1 cellular context compared by ENCODE assay signal in the genomic region with DNA sequence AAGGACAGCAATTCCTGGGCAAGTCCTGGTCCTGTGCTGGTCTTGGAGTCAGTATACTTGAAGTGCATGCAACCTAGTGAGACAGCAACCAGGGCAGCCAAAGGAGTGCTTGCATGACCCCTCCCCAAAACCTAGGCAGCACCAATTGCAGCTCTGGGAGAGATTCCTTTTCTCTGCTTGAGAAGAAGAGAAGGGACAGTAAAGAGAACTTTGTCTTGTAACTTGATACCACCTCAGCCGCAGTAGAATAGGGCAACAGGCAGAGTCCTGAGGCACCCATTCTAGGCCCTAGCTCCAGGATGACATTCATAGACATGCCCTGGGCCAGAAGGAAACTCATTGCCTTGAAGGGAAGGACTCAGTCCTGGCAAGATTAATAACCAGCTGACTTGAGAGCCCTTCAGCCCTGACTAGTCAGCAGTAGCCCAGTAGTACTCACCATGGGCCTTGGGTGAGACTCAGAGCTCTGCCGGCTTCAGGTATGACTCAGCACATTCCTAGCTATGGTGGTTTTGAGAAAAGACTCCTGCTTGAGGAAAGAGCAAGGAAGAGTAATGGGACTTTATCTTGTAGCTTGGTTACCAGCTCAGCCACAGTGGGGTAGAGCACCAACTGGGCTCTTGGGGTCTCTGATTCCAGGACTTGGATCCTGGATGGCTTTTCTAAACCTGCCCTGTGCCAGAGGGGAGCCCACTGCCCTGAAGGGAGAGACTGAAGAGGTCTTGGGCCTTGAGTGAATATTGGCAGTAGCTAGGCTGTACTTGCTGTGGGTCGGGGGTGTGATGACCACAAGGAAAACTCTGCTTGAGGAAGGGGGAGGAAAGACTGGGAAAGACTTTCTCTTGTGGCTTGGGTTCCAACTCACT.
A peak's percentile ranks its signal among the peaks of the same experiment; 100 is the strongest.
TF ChIP-seq lines count a peak whose summit lies in the region.

No MANE protein-coding gene starts in this region.

TF ChIP-seq in K562, 482 proteins besides CTCF, POLR2A, EP300 and RAD21 (continued from another document and continues in another):
- TF ChIP-seq, protein P1, sequence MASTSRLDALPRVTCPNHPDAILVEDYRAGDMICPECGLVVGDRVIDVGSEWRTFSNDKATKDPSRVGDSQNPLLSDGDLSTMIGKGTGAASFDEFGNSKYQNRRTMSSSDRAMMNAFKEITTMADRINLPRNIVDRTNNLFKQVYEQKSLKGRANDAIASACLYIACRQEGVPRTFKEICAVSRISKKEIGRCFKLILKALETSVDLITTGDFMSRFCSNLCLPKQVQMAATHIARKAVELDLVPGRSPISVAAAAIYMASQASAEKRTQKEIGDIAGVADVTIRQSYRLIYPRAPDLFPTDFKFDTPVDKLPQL (IDR thresholded peaks at IDR 0.05; ENCODE audit: extremely low read depth, insufficient read length): no peak
- TF ChIP-seq ZNF134 (CRISPR knock-in tag; conservative IDR thresholded peaks at IDR 0.05) (no peak), SMAD4 (CRISPR knock-in tag; conservative IDR thresholded peaks at IDR 0.05) (peak; percentile 36; the same call in 1 of the 2 replicates), E2F3 (CRISPR knock-in tag; IDR thresholded peaks at IDR 0.05) (no peak), NR4A1 (CRISPR knock-in tag; IDR thresholded peaks at IDR 0.05) (0 out of 2 replicates have a peak, but pooled peaks have one; percentile 29), NR4A1 (tag; IDR thresholded peaks at IDR 0.05) (no peak; the same call in 1 of the 2 replicates), ZNF75A (CRISPR knock-in tag; IDR thresholded peaks at IDR 0.05) (no peak), L3MBTL2 (IDR thresholded peaks at IDR 0.05) (peak; percentile 66), GTF2A2 (tag; IDR thresholded peaks at IDR 0.05) (no peak), TCF7 (IDR thresholded peaks at IDR 0.05; ENCODE audit: borderline replicate concordance) (no peak), ZNF785 (CRISPR knock-in tag; IDR thresholded peaks at IDR 0.05) (no peak), JUND (IDR thresholded peaks at IDR 0.05; ENCODE audit: borderline replicate concordance, low read depth, low read length) (peak; percentile 79; the same call in 1 of the 2 replicates), JUND (tag; IDR thresholded peaks at IDR 0.05; ENCODE audit: borderline replicate concordance, low read depth, low read length) (peak; percentile 77; the same call in 2 of the 3 replicates), SREBF1 (IDR thresholded peaks at IDR 0.05; ENCODE audit: borderline replicate concordance, low read depth, low read length) (no peak), ZNF830 (CRISPR knock-in tag; IDR thresholded peaks at IDR 0.05) (no peak), HDGF (IDR thresholded peaks at IDR 0.05) (no peak)
- TF ChIP-seq, protein P2, sequence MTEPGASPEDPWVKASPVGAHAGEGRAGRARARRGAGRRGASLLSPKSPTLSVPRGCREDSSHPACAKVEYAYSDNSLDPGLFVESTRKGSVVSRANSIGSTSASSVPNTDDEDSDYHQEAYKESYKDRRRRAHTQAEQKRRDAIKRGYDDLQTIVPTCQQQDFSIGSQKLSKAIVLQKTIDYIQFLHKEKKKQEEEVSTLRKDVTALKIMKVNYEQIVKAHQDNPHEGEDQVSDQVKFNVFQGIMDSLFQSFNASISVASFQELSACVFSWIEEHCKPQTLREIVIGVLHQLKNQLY (CRISPR knock-in tag; conservative IDR thresholded peaks at IDR 0.05): no peak
- TF ChIP-seq, protein P3, sequence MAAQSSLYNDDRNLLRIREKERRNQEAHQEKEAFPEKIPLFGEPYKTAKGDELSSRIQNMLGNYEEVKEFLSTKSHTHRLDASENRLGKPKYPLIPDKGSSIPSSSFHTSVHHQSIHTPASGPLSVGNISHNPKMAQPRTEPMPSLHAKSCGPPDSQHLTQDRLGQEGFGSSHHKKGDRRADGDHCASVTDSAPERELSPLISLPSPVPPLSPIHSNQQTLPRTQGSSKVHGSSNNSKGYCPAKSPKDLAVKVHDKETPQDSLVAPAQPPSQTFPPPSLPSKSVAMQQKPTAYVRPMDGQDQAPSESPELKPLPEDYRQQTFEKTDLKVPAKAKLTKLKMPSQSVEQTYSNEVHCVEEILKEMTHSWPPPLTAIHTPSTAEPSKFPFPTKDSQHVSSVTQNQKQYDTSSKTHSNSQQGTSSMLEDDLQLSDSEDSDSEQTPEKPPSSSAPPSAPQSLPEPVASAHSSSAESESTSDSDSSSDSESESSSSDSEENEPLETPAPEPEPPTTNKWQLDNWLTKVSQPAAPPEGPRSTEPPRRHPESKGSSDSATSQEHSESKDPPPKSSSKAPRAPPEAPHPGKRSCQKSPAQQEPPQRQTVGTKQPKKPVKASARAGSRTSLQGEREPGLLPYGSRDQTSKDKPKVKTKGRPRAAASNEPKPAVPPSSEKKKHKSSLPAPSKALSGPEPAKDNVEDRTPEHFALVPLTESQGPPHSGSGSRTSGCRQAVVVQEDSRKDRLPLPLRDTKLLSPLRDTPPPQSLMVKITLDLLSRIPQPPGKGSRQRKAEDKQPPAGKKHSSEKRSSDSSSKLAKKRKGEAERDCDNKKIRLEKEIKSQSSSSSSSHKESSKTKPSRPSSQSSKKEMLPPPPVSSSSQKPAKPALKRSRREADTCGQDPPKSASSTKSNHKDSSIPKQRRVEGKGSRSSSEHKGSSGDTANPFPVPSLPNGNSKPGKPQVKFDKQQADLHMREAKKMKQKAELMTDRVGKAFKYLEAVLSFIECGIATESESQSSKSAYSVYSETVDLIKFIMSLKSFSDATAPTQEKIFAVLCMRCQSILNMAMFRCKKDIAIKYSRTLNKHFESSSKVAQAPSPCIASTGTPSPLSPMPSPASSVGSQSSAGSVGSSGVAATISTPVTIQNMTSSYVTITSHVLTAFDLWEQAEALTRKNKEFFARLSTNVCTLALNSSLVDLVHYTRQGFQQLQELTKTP (IDR thresholded peaks at IDR 0.05; ENCODE audit: low read depth in 1 of 2, partially characterized antibody in 2 of 2): peak; percentile 11 to 68
- TF ChIP-seq, protein P4, sequence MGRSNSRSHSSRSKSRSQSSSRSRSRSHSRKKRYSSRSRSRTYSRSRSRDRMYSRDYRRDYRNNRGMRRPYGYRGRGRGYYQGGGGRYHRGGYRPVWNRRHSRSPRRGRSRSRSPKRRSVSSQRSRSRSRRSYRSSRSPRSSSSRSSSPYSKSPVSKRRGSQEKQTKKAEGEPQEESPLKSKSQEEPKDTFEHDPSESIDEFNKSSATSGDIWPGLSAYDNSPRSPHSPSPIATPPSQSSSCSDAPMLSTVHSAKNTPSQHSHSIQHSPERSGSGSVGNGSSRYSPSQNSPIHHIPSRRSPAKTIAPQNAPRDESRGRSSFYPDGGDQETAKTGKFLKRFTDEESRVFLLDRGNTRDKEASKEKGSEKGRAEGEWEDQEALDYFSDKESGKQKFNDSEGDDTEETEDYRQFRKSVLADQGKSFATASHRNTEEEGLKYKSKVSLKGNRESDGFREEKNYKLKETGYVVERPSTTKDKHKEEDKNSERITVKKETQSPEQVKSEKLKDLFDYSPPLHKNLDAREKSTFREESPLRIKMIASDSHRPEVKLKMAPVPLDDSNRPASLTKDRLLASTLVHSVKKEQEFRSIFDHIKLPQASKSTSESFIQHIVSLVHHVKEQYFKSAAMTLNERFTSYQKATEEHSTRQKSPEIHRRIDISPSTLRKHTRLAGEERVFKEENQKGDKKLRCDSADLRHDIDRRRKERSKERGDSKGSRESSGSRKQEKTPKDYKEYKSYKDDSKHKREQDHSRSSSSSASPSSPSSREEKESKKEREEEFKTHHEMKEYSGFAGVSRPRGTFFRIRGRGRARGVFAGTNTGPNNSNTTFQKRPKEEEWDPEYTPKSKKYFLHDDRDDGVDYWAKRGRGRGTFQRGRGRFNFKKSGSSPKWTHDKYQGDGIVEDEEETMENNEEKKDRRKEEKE (IDR thresholded peaks at IDR 0.05; ENCODE audit: borderline replicate concordance in 1 of 2, control insufficient read depth in 1 of 2, low read depth in 2 of 2, low read length in 1 of 2): no peak
- TF ChIP-seq, protein P5, sequence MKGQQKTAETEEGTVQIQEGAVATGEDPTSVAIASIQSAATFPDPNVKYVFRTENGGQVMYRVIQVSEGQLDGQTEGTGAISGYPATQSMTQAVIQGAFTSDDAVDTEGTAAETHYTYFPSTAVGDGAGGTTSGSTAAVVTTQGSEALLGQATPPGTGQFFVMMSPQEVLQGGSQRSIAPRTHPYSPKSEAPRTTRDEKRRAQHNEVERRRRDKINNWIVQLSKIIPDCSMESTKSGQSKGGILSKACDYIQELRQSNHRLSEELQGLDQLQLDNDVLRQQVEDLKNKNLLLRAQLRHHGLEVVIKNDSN (CRISPR knock-in tag; IDR thresholded peaks at IDR 0.05): no peak
- TF ChIP-seq, protein P6, sequence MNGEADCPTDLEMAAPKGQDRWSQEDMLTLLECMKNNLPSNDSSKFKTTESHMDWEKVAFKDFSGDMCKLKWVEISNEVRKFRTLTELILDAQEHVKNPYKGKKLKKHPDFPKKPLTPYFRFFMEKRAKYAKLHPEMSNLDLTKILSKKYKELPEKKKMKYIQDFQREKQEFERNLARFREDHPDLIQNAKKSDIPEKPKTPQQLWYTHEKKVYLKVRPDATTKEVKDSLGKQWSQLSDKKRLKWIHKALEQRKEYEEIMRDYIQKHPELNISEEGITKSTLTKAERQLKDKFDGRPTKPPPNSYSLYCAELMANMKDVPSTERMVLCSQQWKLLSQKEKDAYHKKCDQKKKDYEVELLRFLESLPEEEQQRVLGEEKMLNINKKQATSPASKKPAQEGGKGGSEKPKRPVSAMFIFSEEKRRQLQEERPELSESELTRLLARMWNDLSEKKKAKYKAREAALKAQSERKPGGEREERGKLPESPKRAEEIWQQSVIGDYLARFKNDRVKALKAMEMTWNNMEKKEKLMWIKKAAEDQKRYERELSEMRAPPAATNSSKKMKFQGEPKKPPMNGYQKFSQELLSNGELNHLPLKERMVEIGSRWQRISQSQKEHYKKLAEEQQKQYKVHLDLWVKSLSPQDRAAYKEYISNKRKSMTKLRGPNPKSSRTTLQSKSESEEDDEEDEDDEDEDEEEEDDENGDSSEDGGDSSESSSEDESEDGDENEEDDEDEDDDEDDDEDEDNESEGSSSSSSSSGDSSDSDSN (IDR thresholded peaks at IDR 0.05; ENCODE audit: borderline replicate concordance in 1 of 2, low read depth in 2 of 2, low read length in 2 of 2): no peak
- TF ChIP-seq, protein P7, sequence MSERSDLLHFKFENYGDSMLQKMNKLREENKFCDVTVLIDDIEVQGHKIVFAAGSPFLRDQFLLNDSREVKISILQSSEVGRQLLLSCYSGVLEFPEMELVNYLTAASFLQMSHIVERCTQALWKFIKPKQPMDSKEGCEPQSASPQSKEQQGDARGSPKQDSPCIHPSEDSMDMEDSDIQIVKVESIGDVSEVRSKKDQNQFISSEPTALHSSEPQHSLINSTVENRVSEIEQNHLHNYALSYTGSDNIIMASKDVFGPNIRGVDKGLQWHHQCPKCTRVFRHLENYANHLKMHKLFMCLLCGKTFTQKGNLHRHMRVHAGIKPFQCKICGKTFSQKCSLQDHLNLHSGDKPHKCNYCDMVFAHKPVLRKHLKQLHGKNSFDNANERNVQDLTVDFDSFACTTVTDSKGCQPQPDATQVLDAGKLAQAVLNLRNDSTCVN (CRISPR knock-in tag; IDR thresholded peaks at IDR 0.05): no peak
- TF ChIP-seq, protein P8, sequence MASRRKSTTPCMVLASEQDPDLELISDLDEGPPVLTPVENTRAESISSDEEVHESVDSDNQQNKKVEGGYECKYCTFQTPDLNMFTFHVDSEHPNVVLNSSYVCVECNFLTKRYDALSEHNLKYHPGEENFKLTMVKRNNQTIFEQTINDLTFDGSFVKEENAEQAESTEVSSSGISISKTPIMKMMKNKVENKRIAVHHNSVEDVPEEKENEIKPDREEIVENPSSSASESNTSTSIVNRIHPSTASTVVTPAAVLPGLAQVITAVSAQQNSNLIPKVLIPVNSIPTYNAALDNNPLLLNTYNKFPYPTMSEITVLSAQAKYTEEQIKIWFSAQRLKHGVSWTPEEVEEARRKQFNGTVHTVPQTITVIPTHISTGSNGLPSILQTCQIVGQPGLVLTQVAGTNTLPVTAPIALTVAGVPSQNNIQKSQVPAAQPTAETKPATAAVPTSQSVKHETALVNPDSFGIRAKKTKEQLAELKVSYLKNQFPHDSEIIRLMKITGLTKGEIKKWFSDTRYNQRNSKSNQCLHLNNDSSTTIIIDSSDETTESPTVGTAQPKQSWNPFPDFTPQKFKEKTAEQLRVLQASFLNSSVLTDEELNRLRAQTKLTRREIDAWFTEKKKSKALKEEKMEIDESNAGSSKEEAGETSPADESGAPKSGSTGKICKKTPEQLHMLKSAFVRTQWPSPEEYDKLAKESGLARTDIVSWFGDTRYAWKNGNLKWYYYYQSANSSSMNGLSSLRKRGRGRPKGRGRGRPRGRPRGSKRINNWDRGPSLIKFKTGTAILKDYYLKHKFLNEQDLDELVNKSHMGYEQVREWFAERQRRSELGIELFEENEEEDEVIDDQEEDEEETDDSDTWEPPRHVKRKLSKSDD (conservative IDR thresholded peaks at IDR 0.05; ENCODE audit: low read length): no peak
- TF ChIP-seq, protein P9, sequence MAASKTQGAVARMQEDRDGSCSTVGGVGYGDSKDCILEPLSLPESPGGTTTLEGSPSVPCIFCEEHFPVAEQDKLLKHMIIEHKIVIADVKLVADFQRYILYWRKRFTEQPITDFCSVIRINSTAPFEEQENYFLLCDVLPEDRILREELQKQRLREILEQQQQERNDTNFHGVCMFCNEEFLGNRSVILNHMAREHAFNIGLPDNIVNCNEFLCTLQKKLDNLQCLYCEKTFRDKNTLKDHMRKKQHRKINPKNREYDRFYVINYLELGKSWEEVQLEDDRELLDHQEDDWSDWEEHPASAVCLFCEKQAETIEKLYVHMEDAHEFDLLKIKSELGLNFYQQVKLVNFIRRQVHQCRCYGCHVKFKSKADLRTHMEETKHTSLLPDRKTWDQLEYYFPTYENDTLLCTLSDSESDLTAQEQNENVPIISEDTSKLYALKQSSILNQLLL (CRISPR knock-in tag; IDR thresholded peaks at IDR 0.05; ENCODE audit: borderline replicate concordance): no peak
- TF ChIP-seq, protein P10, sequence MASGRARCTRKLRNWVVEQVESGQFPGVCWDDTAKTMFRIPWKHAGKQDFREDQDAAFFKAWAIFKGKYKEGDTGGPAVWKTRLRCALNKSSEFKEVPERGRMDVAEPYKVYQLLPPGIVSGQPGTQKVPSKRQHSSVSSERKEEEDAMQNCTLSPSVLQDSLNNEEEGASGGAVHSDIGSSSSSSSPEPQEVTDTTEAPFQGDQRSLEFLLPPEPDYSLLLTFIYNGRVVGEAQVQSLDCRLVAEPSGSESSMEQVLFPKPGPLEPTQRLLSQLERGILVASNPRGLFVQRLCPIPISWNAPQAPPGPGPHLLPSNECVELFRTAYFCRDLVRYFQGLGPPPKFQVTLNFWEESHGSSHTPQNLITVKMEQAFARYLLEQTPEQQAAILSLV (tag; IDR thresholded peaks at IDR 0.05): no peak
- TF ChIP-seq, protein P11, sequence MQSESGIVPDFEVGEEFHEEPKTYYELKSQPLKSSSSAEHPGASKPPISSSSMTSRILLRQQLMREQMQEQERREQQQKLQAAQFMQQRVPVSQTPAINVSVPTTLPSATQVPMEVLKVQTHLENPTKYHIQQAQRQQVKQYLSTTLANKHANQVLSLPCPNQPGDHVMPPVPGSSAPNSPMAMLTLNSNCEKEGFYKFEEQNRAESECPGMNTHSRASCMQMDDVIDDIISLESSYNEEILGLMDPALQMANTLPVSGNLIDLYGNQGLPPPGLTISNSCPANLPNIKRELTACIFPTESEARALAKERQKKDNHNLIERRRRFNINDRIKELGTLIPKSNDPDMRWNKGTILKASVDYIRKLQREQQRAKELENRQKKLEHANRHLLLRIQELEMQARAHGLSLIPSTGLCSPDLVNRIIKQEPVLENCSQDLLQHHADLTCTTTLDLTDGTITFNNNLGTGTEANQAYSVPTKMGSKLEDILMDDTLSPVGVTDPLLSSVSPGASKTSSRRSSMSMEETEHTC (IDR thresholded peaks at IDR 0.05): no peak
